ENCODE assay signal across 1 cellular context in genomic region chr3:150414273-150414672, GRCh38.
TF ChIP-seq lines count a peak whose summit lies in the region.

No MANE protein-coding gene starts in this region.

TF ChIP-seq in GM12878, 131 proteins besides CTCF, POLR2A, EP300 and RAD21 (continued from another document):
- TF ChIP-seq ZNF217 (IDR thresholded peaks at IDR 0.05) (no peak), KDM1A (IDR thresholded peaks at IDR 0.05; ENCODE audit: borderline replicate concordance) (no peak), KLF5 (IDR thresholded peaks at IDR 0.05; ENCODE audit: partially characterized antibody) (no peak), POU2F2 (IDR thresholded peaks at IDR 0.05; ENCODE audit: borderline replicate concordance, low read depth, low read length) (no peak), FOXM1 (IDR thresholded peaks at IDR 0.05; ENCODE audit: low read depth, low read length) (no peak), KAT2A (conservative IDR thresholded peaks at IDR 0.05; ENCODE audit: control insufficient read depth, low read depth, low read length) (no peak), NFYA (IDR thresholded peaks at IDR 0.05; ENCODE audit: borderline replicate concordance, low read depth, low read length) (no peak)
- TF ChIP-seq, protein P1, sequence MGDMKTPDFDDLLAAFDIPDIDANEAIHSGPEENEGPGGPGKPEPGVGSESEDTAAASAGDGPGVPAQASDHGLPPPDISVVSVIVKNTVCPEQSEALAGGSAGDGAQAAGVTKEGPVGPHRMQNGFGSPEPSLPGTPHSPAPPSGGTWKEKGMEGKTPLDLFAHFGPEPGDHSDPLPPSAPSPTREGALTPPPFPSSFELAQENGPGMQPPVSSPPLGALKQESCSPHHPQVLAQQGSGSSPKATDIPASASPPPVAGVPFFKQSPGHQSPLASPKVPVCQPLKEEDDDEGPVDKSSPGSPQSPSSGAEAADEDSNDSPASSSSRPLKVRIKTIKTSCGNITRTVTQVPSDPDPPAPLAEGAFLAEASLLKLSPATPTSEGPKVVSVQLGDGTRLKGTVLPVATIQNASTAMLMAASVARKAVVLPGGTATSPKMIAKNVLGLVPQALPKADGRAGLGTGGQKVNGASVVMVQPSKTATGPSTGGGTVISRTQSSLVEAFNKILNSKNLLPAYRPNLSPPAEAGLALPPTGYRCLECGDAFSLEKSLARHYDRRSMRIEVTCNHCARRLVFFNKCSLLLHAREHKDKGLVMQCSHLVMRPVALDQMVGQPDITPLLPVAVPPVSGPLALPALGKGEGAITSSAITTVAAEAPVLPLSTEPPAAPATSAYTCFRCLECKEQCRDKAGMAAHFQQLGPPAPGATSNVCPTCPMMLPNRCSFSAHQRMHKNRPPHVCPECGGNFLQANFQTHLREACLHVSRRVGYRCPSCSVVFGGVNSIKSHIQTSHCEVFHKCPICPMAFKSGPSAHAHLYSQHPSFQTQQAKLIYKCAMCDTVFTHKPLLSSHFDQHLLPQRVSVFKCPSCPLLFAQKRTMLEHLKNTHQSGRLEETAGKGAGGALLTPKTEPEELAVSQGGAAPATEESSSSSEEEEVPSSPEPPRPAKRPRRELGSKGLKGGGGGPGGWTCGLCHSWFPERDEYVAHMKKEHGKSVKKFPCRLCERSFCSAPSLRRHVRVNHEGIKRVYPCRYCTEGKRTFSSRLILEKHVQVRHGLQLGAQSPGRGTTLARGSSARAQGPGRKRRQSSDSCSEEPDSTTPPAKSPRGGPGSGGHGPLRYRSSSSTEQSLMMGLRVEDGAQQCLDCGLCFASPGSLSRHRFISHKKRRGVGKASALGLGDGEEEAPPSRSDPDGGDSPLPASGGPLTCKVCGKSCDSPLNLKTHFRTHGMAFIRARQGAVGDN (IDR thresholded peaks at IDR 0.05), result no peak
TF ChIP-seq in GM12878: peak in this region for 0.
